Comparison of ENCODE assay signal across 17 cellular contexts in genomic region chr4:139282375-139283075, GRCh38.
"Had no signal": no experiment of that assay in that cellular context is flagged by ENCODE, and none has a peak within 500 bp of the region (broad histone marks: within the 10 kb centered on the region; RNA-seq: fewer than 3 reads in every experiment).

No MANE protein-coding gene starts in this region.

- DNase-seq: activated CD4-positive, alpha-beta T cell treated with anti-CD3 and anti-CD28 coated beads for 1 hour; activated CD4-positive, alpha-beta T cell treated with anti-CD3 and anti-CD28 coated beads, Interleukin-2, amount 50 U/mL, for 48 hours; activated CD8-positive, alpha-beta memory T cell treated with anti-CD3 and anti-CD28 coated beads, Interleukin-2, amount 10 ng/mL, durations not matched to agents 7 days and 5 days; activated gamma-delta T cell; activated naive CD8-positive, alpha-beta T cell treated with anti-CD3 and anti-CD28 coated beads for 36 hours; activated T-cell treated with anti-CD3 and anti-CD28 coated beads, Interleukin-2, amount 50 U/mL, for 48 hours; caudate nucleus; effector CD4-positive, alpha-beta T cell; immature natural killer cell; left cardiac atrium; naive thymus-derived CD4-positive, alpha-beta T cell; right cardiac atrium; tibial artery had no signal

- H3K4me3 ChIP-seq: coronary artery, lung, tibial artery, vagina had no signal

- H3K9me3 ChIP-seq: tibial artery, vagina had no signal

- ATAC-seq: activated CD8-positive, alpha-beta memory T cell treated with anti-CD3 and anti-CD28 coated beads, Interleukin-2, amount 10 ng/mL, durations not matched to agents 7 days and 5 days; left cardiac atrium; naive thymus-derived CD4-positive, alpha-beta T cell; right cardiac atrium; stimulated activated memory B cell treated with anti-CD40 and anti-IgM and Interleukin-4, amounts not matched to agents 10 μg/mL and 1 μg/mL and 100 μg/mL, for 72 hours had no signal

- H3K27me3 ChIP-seq: tibial artery, vagina had no signal

- H3K27ac ChIP-seq: coronary artery, vagina had no signal
